Comparison of ENCODE assay signal across 2 cellular contexts in genomic region chr5:82918311-82919031, GRCh38.
TF ChIP-seq lines count a peak whose summit lies in the region.

No MANE protein-coding gene starts in this region.

TF ChIP-seq in HEK293, 187 proteins besides CTCF, POLR2A, EP300 and RAD21 (continued from another document):
- TF ChIP-seq, protein P1, sequence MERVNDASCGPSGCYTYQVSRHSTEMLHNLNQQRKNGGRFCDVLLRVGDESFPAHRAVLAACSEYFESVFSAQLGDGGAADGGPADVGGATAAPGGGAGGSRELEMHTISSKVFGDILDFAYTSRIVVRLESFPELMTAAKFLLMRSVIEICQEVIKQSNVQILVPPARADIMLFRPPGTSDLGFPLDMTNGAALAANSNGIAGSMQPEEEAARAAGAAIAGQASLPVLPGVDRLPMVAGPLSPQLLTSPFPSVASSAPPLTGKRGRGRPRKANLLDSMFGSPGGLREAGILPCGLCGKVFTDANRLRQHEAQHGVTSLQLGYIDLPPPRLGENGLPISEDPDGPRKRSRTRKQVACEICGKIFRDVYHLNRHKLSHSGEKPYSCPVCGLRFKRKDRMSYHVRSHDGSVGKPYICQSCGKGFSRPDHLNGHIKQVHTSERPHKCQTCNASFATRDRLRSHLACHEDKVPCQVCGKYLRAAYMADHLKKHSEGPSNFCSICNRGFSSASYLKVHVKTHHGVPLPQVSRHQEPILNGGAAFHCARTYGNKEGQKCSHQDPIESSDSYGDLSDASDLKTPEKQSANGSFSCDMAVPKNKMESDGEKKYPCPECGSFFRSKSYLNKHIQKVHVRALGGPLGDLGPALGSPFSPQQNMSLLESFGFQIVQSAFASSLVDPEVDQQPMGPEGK (tag by site-specific recombination; IDR thresholded peaks at IDR 0.05) = no peak
- TF ChIP-seq ZNF335 (tag by site-specific recombination; conservative IDR thresholded peaks at IDR 0.05) = 0 out of 2 replicates have a peak, but pooled peaks have one; percentile 17

TF ChIP-seq in GM12878, 131 proteins besides CTCF, POLR2A, EP300 and RAD21 (continued from another document):
- no peak for TF ChIP-seq ZNF592 (IDR thresholded peaks at IDR 0.05)
- 0 out of 2 replicates have a peak, but pooled peaks have one; percentile 19 for TF ChIP-seq ZNF384 (IDR thresholded peaks at IDR 0.05; ENCODE audit: borderline replicate concordance, low read depth, low read length)
- no peak for TF ChIP-seq TAF1 (IDR thresholded peaks at IDR 0.05; ENCODE audit: borderline replicate concordance, low read depth, low read length)
- peak; percentile 53; the same call in 1 of the 2 replicates for TF ChIP-seq SPI1 (IDR thresholded peaks at IDR 0.05; ENCODE audit: borderline replicate concordance, insufficient read depth, low read depth, low read length)
- TF ChIP-seq MTA3 (IDR thresholded peaks at IDR 0.05; ENCODE audit: borderline replicate concordance, low read length) = no peak
- no peak for TF ChIP-seq BACH1 (IDR thresholded peaks at IDR 0.05; ENCODE audit: borderline replicate concordance)
- no peak for TF ChIP-seq NR2F1 (conservative IDR thresholded peaks at IDR 0.05)
